In the genomic region with DNA sequence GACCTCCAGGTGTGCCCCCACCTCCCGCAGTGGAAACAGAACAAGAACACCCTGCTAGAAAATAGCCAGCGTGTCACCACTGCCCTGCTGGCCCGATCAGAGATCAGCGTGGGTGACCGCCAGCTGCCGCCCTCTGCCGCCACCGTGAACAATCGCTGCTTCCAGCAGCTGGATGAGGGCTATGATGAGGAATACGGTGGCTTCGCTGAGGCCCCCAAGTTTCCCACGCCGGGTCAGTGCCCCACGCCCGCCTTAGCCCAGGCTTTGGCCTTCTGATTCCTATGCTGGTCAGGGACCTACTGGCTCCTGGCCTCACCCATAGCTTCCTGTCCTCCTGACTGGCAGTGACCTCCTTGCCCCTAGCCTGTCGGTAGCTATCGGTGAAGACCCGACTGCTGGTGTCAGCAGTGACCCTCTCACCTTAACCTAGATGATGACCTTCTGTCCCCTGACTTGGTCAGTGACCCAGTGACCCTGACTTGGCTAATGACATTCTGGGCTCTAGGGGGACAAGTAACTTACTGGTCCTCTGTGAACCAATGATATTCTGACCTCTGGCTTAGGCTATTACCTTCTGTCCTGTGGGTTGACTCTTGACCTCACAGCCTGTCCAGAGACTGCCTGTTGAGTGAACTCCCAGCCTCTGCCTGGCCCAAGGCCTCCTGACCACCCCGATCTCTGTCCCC, we compare ENCODE assay signal across 2 cellular contexts.
TF ChIP-seq lines count a peak whose summit lies in the region.

No MANE protein-coding gene starts in this region.

TF ChIP-seq in HEK293, 187 proteins besides CTCF, POLR2A, EP300 and RAD21:
- TF ChIP-seq SP3 (tag by site-specific recombination; IDR thresholded peaks at IDR 0.05) (no peak), ZNF514 (tag by site-specific recombination; IDR thresholded peaks at IDR 0.05) (no peak), BCL11B (tag by site-specific recombination; IDR thresholded peaks at IDR 0.05; ENCODE audit: low read depth) (peak; percentile 64; the same call in 1 of the 2 replicates), BCL11A (tag by site-specific recombination; IDR thresholded peaks at IDR 0.05; ENCODE audit: low read depth) (peak; percentile 86), ELK4 (IDR thresholded peaks at IDR 0.05; ENCODE audit: borderline replicate concordance, low read depth, low read length) (no peak)

TF ChIP-seq in H1, 55 proteins besides CTCF, POLR2A, EP300 and RAD21:
- TF ChIP-seq POLR2AphosphoS5 (IDR thresholded peaks at IDR 0.05; ENCODE audit: low read depth, low read length): no peak
- TF ChIP-seq, protein P1, sequence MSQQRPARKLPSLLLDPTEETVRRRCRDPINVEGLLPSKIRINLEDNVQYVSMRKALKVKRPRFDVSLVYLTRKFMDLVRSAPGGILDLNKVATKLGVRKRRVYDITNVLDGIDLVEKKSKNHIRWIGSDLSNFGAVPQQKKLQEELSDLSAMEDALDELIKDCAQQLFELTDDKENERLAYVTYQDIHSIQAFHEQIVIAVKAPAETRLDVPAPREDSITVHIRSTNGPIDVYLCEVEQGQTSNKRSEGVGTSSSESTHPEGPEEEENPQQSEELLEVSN (IDR thresholded peaks at IDR 0.05): no peak
- TF ChIP-seq RBBP5 (IDR thresholded peaks at IDR 0.05; ENCODE audit: borderline replicate concordance, low read depth, low read length): no peak
- TF ChIP-seq EGR1 (IDR thresholded peaks at IDR 0.05; ENCODE audit: borderline replicate concordance, low read depth, low read length): no peak
- no peak for TF ChIP-seq USF2 (IDR thresholded peaks at IDR 0.05; ENCODE audit: low read length)
